8 cellular contexts compared by ENCODE assay signal in the genomic region with DNA sequence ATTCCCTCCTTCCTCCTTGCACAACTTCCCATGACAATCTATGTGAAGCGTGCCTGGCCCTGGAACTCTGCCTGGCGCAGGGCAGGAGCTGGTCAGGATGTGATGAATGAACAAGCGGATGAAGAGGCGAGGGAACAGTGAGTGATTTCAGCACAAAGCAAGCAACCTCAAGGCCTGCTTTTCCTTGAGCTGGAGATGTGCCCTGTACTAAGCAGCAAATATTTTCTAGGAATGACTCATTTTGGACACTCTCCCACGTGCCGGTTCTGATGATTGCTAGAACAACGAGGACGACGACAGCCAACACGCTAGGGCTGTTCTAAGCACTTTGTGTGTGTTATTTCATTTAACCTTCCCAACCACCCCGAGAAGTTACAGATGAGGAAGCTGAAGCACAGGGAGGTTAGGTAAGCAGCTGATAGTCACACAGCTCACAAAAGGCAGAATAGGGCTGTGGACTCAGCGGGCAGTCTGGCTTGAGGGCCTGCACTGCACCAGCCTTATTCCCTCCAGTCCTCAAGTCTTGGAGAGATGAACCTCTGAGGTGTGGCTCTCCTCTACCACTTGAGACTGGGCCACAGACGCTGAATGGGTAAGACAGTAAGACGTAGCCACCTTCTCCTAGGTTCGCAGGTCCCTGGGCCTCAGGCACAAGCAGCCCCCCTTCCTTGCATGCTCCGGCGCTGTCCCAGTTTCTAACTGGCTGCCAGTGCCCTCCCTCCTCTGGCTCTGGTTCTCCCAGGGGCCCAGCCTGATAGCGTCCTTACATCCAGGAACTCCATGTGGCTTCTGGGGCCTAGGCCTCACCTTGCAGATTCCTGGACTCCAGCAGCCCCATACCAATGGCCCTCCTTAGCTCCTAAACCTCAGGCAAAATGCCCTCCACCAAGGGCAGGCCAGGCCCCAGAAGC. TPM values are rescaled to one million over a fixed set of nuclear protein-coding genes. Genes with fewer than 3 reads are reported as not detected.
A peak's percentile ranks its signal among the peaks of the same experiment; 100 is the strongest.
DNase-seq lines count a peak whose midpoint lies in the region; ATAC-seq and TF ChIP-seq lines count a peak whose summit lies in the region.

No MANE protein-coding gene starts in this region.

- no peak for ATAC-seq in HG02763 (IDR thresholded peaks at IDR 0.05; ENCODE audit: unreplicated experiment)

- no peak overlapping the region for H3K4me3 ChIP-seq in testis

- no peak for TF ChIP-seq POLR2A in testis (IDR thresholded peaks at IDR 0.05)

- intact Hi-C loops in activated CD4-positive, alpha-beta T cell treated with anti-CD3 and anti-CD28 coated beads, Interleukin-2, amount 10 ng/mL, durations not matched to agents 24 days and 14 days (cut with micrococcal nuclease), result loop anchor here (5.0 kb wide), 2 partner anchors 178 to 217 kb away; partner anchors contain the start of gene POLM
- intact Hi-C loops in MCF 10A (cut with micrococcal nuclease), result loop anchor here (5.0 kb wide), 1 partner anchor 32 kb away; no protein-coding TSS in a partner anchor
- intact Hi-C loops in testis (cut with DNase I; ENCODE audit: low total_unique reads), result no loop called here

- TF ChIP-seq CTCF in MCF 10A (IDR thresholded peaks at IDR 0.05; ENCODE audit: unreplicated experiment), result no peak
- no peak for TF ChIP-seq CTCF in testis (IDR thresholded peaks at IDR 0.05)

- no peaks in the 10 kb centered on the region for H3K36me3 ChIP-seq in testis (ENCODE audit: low read depth, missing control alignments)

- peaks cover 37% of the 10 kb centered on the region for H3K4me1 Mint-ChIP-seq in activated CD4-positive, alpha-beta T cell treated with anti-CD3 and anti-CD28 coated beads, Interleukin-2, amount 10 ng/mL, durations not matched to agents 24 days and 14 days
- peaks cover 39% of the 10 kb centered on the region for H3K4me1 Mint-ChIP-seq in MCF 10A (ENCODE audit: insufficient read depth, unreplicated experiment)

- peaks cover 16% of the 10 kb centered on the region for H3K4me1 ChIP-seq in testis

- H3K9me3 ChIP-seq in testis, result no peaks in the 10 kb centered on the region

- H3K27ac Mint-ChIP-seq in activated CD4-positive, alpha-beta T cell treated with anti-CD3 and anti-CD28 coated beads, Interleukin-2, amount 10 ng/mL, durations not matched to agents 24 days and 14 days, result peak overlapping the region; percentile 64
- peak overlapping the region; percentile 54 for H3K27ac Mint-ChIP-seq in MCF 10A (ENCODE audit: low read depth, unreplicated experiment)

- no peak for DNase-seq in activated CD4-positive, alpha-beta T cell treated with anti-CD3 and anti-CD28 coated beads, Interleukin-2, amount 10 ng/mL, durations not matched to agents 24 days and 14 days
- no peak for DNase-seq in activated CD4-positive, alpha-beta T cell treated with anti-CD3 and anti-CD28 coated beads for 1 hour
- peak; percentile 94 for DNase-seq in MCF 10A (ENCODE audit: unreplicated experiment)
- DNase-seq in kidney glomerular epithelial cell (lab: John Stamatoyannopoulos, UW), result peak; percentile 5
- DNase-seq in testis, result peak; percentile 71
- DNase-seq in NCI-H526 treated with DMSO at 0.1 percent for 48 hours (lab: John Stamatoyannopoulos, UW), result no peak
- no peak for DNase-seq in islet precursor cell

- no peak overlapping the region for H3K4me3 Mint-ChIP-seq in activated CD4-positive, alpha-beta T cell treated with anti-CD3 and anti-CD28 coated beads, Interleukin-2, amount 10 ng/mL, durations not matched to agents 24 days and 14 days
- peak overlapping the region; percentile 3 for H3K4me3 Mint-ChIP-seq in MCF 10A (ENCODE audit: unreplicated experiment)

- H3K27ac ChIP-seq in testis, result no peak overlapping the region

- H3K9me3 Mint-ChIP-seq in activated CD4-positive, alpha-beta T cell treated with anti-CD3 and anti-CD28 coated beads, Interleukin-2, amount 10 ng/mL, durations not matched to agents 24 days and 14 days, result no peaks in the 10 kb centered on the region
- no peaks in the 10 kb centered on the region for H3K9me3 Mint-ChIP-seq in MCF 10A (ENCODE audit: unreplicated experiment)

- 53 to 54% methylated on average over 17 to 18 of the region's 18 CpGs for WGBS in testis, 2 donors

- BruUV-seq in MCF 10A (replicated peaks; lab: Mats Ljungman, UMichigan), result no TSS peak

- POLR2A ChIA-PET in MCF 10A (lab: Yijun Ruan, JAX), result interaction anchor here (0.8 to 1.1 kb wide), 4 partner anchors 19 to 170 kb away, joined by 3 to 4 read pairs (median 3); partner anchors contain the start of gene POLD2

- CTCF ChIA-PET in MCF 10A (lab: Yijun Ruan, JAX), result interaction anchor here (1.0 to 2.1 kb wide), 2 partner anchors 19 to 146 kb away, joined by 3 to 7 read pairs; no protein-coding TSS in a partner anchor

- no peaks in the 10 kb centered on the region for H3K27me3 Mint-ChIP-seq in activated CD4-positive, alpha-beta T cell treated with anti-CD3 and anti-CD28 coated beads, Interleukin-2, amount 10 ng/mL, durations not matched to agents 24 days and 14 days
- H3K27me3 Mint-ChIP-seq in MCF 10A (ENCODE audit: insufficient read depth, unreplicated experiment), result no peaks in the 10 kb centered on the region

- no peaks in the 10 kb centered on the region for H3K27me3 ChIP-seq in testis

- H3K36me3 Mint-ChIP-seq in activated CD4-positive, alpha-beta T cell treated with anti-CD3 and anti-CD28 coated beads, Interleukin-2, amount 10 ng/mL, durations not matched to agents 24 days and 14 days (ENCODE audit: low read depth), result no peaks in the 10 kb centered on the region
- no peaks in the 10 kb centered on the region for H3K36me3 Mint-ChIP-seq in MCF 10A (ENCODE audit: insufficient read depth, unreplicated experiment)

RNA-seq across cellular contexts. Expression of gene YKT6, which starts 59.0 kb away (rescaled TPM):
- 87.3 and 92.8 TPM in 2 replicates for total RNA-seq in activated CD4-positive, alpha-beta T cell treated with anti-CD3 and anti-CD28 coated beads, Interleukin-2, amount 10 ng/mL, durations not matched to agents 24 days and 14 days
- total RNA-seq in MCF 10A (2022) (107 and 153 TPM in 2 replicates), testis (10 to 100 TPM; 66.5 to 72.3 TPM)
- polyA plus RNA-seq in testis (ENCODE audit: insufficient read depth, low read depth, low replicate concordance), result 85.9 TPM

Comparison
In these comparisons a context has a peak if more than half of its experiments do, and no peak if none do; other contexts are left out.
1. DNase-seq: peak in MCF 10A (single experiment), kidney glomerular epithelial cell (single experiment) and testis (single experiment); none in activated CD4-positive, alpha-beta T cell treated with anti-CD3 and anti-CD28 coated beads, Interleukin-2, amount 10 ng/mL, durations not matched to agents 24 days and 14 days (single experiment), activated CD4-positive, alpha-beta T cell treated with anti-CD3 and anti-CD28 coated beads for 1 hour (single experiment), NCI-H526 treated with DMSO at 0.1 percent for 48 hours (single experiment) and islet precursor cell (single experiment).